Comparison of ENCODE assay signal across 19 cellular contexts in the genomic region with DNA sequence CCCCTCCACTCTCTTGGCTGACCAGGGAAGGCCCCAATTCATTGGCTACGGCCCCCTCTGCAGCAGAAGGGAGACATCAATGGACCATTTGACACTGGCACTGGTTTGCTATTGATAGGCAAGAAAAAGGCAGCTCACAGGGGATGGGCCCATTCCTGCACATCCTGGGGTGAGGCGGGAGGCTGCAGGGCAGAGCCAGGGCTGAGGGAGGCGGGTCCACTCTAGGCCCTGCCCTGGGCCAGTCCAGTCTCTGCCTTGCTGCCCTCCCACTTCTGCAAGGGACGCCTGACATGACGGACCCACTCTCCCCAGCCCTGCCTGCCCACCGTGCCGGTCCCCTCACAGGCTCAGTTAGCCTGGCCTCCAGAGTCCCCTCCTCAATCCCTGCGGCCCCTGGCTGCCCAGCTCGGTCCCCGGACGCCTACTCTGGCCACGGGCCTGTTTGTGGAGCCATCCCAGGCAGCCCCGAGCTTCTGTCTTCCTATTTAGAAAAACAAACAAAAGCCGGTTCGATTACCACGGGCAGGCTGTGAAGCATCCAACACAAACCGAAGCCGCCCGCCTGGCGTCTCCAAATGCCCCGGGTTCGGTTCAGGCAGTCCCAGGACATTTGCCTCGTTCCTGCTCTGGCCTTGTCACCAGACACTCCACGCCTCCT.
"Had no signal": no experiment of that assay in that cellular context is flagged by ENCODE, and none has a peak within 500 bp of the region (broad histone marks: within the 10 kb centered on the region; RNA-seq: fewer than 3 reads in every experiment).

No MANE protein-coding gene starts in this region.

- H3K4me1 ChIP-seq: esophagus squamous epithelium, gastroesophageal sphincter, right atrium auricular region, stomach, uterus had no signal

- H3K27me3 ChIP-seq: neutrophil, right atrium auricular region, uterus had no signal

- H3K9me3 ChIP-seq: esophagus squamous epithelium, neutrophil, right atrium auricular region, thoracic aorta, uterus had no signal

- H3K36me3 ChIP-seq: esophagus squamous epithelium, gastroesophageal sphincter, neutrophil, right atrium auricular region, stomach, thoracic aorta, uterus had no signal

- ATAC-seq: gastroesophageal sphincter; natural killer cell treated with Interleukin-12 subunit alpha and Interleukin-12 subunit beta and Interleukin-15 and Interleukin-18, amount 100 ng/mL, for 72 hours had no signal

- DNase-seq: cerebellar nuclear complex; dermis blood vessel endothelial cell; esophagus squamous epithelium; foreskin fibroblast; glutamatergic neuron; kidney; left cardiac atrium; posterior cingulate gyrus; small intestine; stimulated activated CD4-positive, alpha-beta T cell treated with anti-CD3 and anti-CD28 coated beads, Interleukin-12 subunit alpha, Interleukin-12 subunit beta, amount 100 ng/mL, for 4 hours; stimulated activated naive CD4-positive, alpha-beta T cell; stomach; substantia nigra; uterus had no signal

- H3K4me3 ChIP-seq: esophagus squamous epithelium, gastroesophageal sphincter, right atrium auricular region, stomach, thoracic aorta, uterus had no signal

- H3K27ac ChIP-seq: esophagus squamous epithelium, gastroesophageal sphincter, neutrophil, right atrium auricular region, stomach, thoracic aorta, uterus had no signal
